ENCODE assay signal across 2 cellular contexts in the genomic region with DNA sequence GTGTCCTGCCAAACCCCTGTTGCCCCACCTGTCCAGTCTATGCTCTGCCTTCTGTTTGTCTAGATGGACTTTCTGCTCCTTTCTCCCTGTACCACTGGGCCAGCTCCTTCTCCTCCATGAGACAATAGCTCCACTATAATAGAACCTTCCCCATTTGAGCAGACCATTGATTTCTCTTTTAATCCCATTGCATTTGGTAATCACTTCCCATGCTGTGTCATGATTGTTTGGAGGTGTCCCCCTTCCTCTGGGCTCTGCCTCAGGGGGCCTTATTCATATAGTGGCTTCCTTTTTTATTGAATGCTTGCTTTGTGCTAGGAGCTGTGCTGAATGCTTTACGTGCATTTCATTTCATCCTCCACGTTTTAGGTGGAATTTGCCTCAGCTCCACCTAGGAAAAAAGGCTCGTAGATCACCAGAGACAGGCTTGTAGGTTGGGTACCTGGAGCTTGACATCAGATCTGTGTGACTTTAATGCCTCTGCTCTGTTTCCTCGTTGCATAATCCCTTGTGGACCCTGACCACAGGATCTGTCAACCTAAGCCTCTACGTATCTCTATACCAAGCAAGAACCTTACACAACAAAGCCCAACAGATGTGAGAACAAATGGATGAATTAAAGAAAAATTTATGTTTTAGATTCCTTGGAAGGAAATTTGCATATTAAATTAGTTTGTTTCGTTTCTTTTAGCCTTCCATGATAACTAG.
TF ChIP-seq lines count a peak whose summit lies in the region.

No MANE protein-coding gene starts in this region.

TF ChIP-seq in WTC11, 78 proteins besides CTCF, POLR2A, EP300 and RAD21 (continued from another document):
- TF ChIP-seq, protein P1, sequence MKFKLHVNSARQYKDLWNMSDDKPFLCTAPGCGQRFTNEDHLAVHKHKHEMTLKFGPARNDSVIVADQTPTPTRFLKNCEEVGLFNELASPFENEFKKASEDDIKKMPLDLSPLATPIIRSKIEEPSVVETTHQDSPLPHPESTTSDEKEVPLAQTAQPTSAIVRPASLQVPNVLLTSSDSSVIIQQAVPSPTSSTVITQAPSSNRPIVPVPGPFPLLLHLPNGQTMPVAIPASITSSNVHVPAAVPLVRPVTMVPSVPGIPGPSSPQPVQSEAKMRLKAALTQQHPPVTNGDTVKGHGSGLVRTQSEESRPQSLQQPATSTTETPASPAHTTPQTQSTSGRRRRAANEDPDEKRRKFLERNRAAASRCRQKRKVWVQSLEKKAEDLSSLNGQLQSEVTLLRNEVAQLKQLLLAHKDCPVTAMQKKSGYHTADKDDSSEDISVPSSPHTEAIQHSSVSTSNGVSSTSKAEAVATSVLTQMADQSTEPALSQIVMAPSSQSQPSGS (CRISPR knock-in tag; IDR thresholded peaks at IDR 0.05; ENCODE audit: borderline replicate concordance, low read depth): no peak
- TF ChIP-seq, protein P2, sequence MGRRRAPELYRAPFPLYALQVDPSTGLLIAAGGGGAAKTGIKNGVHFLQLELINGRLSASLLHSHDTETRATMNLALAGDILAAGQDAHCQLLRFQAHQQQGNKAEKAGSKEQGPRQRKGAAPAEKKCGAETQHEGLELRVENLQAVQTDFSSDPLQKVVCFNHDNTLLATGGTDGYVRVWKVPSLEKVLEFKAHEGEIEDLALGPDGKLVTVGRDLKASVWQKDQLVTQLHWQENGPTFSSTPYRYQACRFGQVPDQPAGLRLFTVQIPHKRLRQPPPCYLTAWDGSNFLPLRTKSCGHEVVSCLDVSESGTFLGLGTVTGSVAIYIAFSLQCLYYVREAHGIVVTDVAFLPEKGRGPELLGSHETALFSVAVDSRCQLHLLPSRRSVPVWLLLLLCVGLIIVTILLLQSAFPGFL (CRISPR knock-in tag; IDR thresholded peaks at IDR 0.05; ENCODE audit: borderline replicate concordance): no peak
- TF ChIP-seq NFE2L1 (CRISPR knock-in tag; IDR thresholded peaks at IDR 0.05) (no peak), GTF2I (CRISPR knock-in tag; conservative IDR thresholded peaks at IDR 0.05) (no peak), ESRRA (CRISPR knock-in tag; IDR thresholded peaks at IDR 0.05; ENCODE audit: borderline replicate concordance) (no peak)
TF ChIP-seq in WTC11: peak in this region for 0.

TF ChIP-seq in HepG2, 621 proteins besides CTCF, POLR2A, EP300 and RAD21 (continued from another document and continues in another):
- no peak for TF ChIP-seq NCOA1 (CRISPR knock-in tag; IDR thresholded peaks at IDR 0.05)
- no peak for TF ChIP-seq ZNF547 (CRISPR knock-in tag; IDR thresholded peaks at IDR 0.05)
- no peak for TF ChIP-seq MAFF (IDR thresholded peaks at IDR 0.05; ENCODE audit: low read depth, low read length)
- no peak for TF ChIP-seq EHMT2 (IDR thresholded peaks at IDR 0.05; ENCODE audit: borderline replicate concordance, low read depth, low read length)
- no peak for TF ChIP-seq MATR3 (CRISPR knock-in tag; IDR thresholded peaks at IDR 0.05)
- TF ChIP-seq, protein P3, sequence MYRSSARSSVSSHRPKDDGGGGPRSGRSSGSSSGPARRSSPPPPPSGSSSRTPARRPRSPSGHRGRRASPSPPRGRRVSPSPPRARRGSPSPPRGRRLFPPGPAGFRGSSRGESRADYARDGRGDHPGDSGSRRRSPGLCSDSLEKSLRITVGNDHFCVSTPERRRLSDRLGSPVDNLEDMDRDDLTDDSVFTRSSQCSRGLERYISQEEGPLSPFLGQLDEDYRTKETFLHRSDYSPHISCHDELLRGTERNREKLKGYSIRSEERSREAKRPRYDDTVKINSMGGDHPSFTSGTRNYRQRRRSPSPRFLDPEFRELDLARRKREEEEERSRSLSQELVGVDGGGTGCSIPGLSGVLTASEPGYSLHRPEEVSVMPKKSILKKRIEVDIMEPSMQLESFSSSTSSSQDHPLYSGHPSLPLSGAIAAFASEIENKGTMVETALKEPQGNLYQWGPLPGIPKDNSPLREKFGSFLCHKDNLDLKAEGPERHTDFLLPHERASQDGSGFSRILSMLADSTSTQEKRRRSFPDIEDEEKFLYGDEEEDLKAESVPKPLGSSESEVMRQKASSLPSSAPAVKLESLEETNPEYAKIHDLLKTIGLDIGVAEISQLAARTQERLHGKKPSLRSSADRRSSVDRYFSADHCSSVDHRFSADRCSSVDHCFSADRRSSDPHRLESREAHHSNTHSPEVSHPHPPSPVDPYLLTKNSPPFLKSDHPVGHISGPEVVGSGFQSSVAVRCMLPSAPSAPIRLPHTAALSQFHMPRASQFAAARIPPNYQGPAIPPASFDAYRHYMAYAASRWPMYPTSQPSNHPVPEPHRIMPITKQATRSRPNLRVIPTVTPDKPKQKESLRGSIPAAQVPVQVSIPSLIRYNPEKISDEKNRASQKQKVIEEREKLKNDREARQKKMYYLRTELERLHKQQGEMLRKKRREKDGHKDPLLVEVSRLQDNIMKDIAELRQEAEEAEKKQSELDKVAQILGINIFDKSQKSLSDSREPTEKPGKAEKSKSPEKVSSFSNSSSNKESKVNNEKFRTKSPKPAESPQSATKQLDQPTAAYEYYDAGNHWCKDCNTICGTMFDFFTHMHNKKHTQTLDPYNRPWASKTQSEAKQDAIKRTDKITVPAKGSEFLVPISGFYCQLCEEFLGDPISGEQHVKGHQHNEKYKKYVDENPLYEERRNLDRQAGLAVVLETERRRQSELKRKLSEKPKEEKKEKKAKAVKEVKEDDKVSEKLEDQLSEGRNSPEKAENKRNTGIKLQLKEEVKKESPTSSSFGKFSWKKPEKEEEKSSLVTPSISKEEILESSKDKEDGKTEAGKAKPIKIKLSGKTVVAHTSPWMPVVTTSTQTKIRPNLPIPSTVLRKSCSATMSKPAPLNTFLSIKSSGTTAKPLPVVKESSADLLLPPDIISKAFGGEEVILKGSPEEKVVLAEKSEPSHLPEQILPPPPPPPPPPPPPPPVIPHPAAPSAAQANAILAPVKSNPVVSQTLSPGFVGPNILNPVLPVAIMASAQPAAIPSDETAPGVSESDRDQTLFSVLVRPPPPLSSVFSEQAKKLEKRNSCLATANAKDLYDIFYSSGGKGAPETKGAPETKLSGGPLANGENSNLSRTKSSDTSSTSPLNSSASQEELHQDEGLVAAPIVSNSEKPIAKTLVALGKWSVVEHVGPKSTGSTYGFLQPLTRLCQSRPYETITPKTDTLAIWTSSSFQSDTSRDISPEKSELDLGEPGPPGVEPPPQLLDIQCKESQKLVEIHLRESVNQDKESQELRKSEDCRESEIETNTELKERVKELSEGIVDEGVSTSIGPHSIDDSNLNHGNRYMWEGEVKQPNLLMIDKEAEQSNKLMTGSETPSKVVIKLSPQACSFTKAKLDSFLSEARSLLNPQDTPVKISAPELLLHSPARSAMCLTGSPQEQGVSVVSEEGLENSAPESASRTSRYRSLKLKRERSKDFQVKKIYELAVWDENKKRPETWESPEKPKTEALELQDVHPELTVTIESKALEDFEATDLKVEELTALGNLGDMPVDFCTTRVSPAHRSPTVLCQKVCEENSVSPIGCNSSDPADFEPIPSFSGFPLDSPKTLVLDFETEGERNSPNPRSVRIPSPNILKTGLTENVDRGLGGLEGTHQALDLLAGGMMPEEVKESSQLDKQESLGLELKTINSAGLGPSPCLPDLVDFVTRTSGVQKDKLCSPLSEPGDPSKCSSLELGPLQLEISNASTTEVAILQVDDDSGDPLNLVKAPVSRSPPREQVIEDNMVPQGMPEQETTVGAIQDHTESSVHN (CRISPR knock-in tag; IDR thresholded peaks at IDR 0.05): no peak
- TF ChIP-seq NFIB (CRISPR knock-in tag; IDR thresholded peaks at IDR 0.05; ENCODE audit: borderline replicate concordance): no peak
- no peak for TF ChIP-seq SUZ12 (IDR thresholded peaks at IDR 0.05; ENCODE audit: low read depth, low read length)
- TF ChIP-seq ZFP36 (IDR thresholded peaks at IDR 0.05; ENCODE audit: borderline replicate concordance, low read depth, low read length, partially characterized antibody): no peak
- TF ChIP-seq JUN (CRISPR knock-in tag; IDR thresholded peaks at IDR 0.05): no peak
- TF ChIP-seq RFXAP (CRISPR knock-in tag; IDR thresholded peaks at IDR 0.05; ENCODE audit: borderline replicate concordance): no peak
- TF ChIP-seq MYNN (CRISPR knock-in tag; IDR thresholded peaks at IDR 0.05; ENCODE audit: low read depth): no peak
- TF ChIP-seq ZNF776 (CRISPR knock-in tag; IDR thresholded peaks at IDR 0.05): no peak
- TF ChIP-seq MEF2D (CRISPR knock-in tag; IDR thresholded peaks at IDR 0.05): no peak
- TF ChIP-seq MXD4 (CRISPR knock-in tag; IDR thresholded peaks at IDR 0.05): no peak
- no peak for TF ChIP-seq ZNF292 (CRISPR knock-in tag; IDR thresholded peaks at IDR 0.05; ENCODE audit: borderline replicate concordance, low read depth)
- no peak for TF ChIP-seq PRPF4 (IDR thresholded peaks at IDR 0.05; ENCODE audit: low read depth, low read length, poor library complexity, severe bottlenecking)
- TF ChIP-seq THYN1 (CRISPR knock-in tag; IDR thresholded peaks at IDR 0.05; ENCODE audit: borderline replicate concordance, low read depth): no peak
- 0 out of 2 replicates have a peak, but pooled peaks have one; percentile 35 for TF ChIP-seq POGZ (CRISPR knock-in tag; IDR thresholded peaks at IDR 0.05)
- TF ChIP-seq ZNF556 (CRISPR knock-in tag; IDR thresholded peaks at IDR 0.05; ENCODE audit: borderline replicate concordance): no peak
- TF ChIP-seq RBFOX2 (IDR thresholded peaks at IDR 0.05; ENCODE audit: low read depth, low read length): no peak
- TF ChIP-seq MEIS2 (CRISPR knock-in tag; IDR thresholded peaks at IDR 0.05): 0 out of 2 replicates have a peak, but pooled peaks have one; percentile 39
- no peak for TF ChIP-seq TBL1XR1 (IDR thresholded peaks at IDR 0.05; ENCODE audit: borderline replicate concordance, low read length, partially characterized antibody)
- TF ChIP-seq FOXA3 (CRISPR knock-in tag; IDR thresholded peaks at IDR 0.05): no peak
- TF ChIP-seq, protein P4, sequence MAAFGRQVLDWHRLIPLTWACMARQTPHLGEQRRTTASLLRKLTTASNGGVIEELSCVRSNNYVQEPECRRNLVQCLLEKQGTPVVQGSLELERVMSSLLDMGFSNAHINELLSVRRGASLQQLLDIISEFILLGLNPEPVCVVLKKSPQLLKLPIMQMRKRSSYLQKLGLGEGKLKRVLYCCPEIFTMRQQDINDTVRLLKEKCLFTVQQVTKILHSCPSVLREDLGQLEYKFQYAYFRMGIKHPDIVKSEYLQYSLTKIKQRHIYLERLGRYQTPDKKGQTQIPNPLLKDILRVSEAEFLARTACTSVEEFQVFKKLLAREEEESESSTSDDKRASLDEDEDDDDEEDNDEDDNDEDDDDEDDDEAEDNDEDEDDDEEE (CRISPR knock-in tag; IDR thresholded peaks at IDR 0.05): no peak
- TF ChIP-seq ZKSCAN1 (IDR thresholded peaks at IDR 0.05; ENCODE audit: low read length): no peak
- peak; percentile 89 for TF ChIP-seq CEBPG (CRISPR knock-in tag; IDR thresholded peaks at IDR 0.05)
- TF ChIP-seq, protein P5, sequence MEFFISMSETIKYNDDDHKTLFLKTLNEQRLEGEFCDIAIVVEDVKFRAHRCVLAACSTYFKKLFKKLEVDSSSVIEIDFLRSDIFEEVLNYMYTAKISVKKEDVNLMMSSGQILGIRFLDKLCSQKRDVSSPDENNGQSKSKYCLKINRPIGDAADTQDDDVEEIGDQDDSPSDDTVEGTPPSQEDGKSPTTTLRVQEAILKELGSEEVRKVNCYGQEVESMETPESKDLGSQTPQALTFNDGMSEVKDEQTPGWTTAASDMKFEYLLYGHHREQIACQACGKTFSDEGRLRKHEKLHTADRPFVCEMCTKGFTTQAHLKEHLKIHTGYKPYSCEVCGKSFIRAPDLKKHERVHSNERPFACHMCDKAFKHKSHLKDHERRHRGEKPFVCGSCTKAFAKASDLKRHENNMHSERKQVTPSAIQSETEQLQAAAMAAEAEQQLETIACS (CRISPR knock-in tag; IDR thresholded peaks at IDR 0.05): no peak
- no peak for TF ChIP-seq SATB2 (CRISPR knock-in tag; IDR thresholded peaks at IDR 0.05)
- no peak for TF ChIP-seq KAT2B (IDR thresholded peaks at IDR 0.05; ENCODE audit: borderline replicate concordance, low read depth, low read length)
- no peak for TF ChIP-seq TEAD2 (CRISPR knock-in tag; IDR thresholded peaks at IDR 0.05)
- TF ChIP-seq ELF3 (CRISPR knock-in tag; IDR thresholded peaks at IDR 0.05): peak; percentile 78
- TF ChIP-seq GFI1 (CRISPR knock-in tag; IDR thresholded peaks at IDR 0.05; ENCODE audit: borderline replicate concordance): no peak
- no peak for TF ChIP-seq FOXK1 (CRISPR knock-in tag; IDR thresholded peaks at IDR 0.05; ENCODE audit: borderline replicate concordance, low read depth)
- TF ChIP-seq, protein P6, sequence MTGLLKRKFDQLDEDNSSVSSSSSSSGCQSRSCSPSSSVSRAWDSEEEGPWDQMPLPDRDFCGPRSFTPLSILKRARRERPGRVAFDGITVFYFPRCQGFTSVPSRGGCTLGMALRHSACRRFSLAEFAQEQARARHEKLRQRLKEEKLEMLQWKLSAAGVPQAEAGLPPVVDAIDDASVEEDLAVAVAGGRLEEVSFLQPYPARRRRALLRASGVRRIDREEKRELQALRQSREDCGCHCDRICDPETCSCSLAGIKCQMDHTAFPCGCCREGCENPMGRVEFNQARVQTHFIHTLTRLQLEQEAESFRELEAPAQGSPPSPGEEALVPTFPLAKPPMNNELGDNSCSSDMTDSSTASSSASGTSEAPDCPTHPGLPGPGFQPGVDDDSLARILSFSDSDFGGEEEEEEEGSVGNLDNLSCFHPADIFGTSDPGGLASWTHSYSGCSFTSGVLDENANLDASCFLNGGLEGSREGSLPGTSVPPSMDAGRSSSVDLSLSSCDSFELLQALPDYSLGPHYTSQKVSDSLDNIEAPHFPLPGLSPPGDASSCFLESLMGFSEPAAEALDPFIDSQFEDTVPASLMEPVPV (CRISPR knock-in tag; IDR thresholded peaks at IDR 0.05): no peak
- no peak for TF ChIP-seq ZNF772 (CRISPR knock-in tag; IDR thresholded peaks at IDR 0.05)
- 0 out of 2 replicates have a peak, but pooled peaks have one; percentile 21 for TF ChIP-seq ZNF331 (CRISPR knock-in tag; IDR thresholded peaks at IDR 0.05)
- peak; percentile 38; the same call in 1 of the 2 replicates for TF ChIP-seq PITX1 (CRISPR knock-in tag; IDR thresholded peaks at IDR 0.05)
- TF ChIP-seq HOXD1 (CRISPR knock-in tag; IDR thresholded peaks at IDR 0.05): no peak
- no peak for TF ChIP-seq CHCHD3 (CRISPR knock-in tag; IDR thresholded peaks at IDR 0.05)
- TF ChIP-seq, protein P7, sequence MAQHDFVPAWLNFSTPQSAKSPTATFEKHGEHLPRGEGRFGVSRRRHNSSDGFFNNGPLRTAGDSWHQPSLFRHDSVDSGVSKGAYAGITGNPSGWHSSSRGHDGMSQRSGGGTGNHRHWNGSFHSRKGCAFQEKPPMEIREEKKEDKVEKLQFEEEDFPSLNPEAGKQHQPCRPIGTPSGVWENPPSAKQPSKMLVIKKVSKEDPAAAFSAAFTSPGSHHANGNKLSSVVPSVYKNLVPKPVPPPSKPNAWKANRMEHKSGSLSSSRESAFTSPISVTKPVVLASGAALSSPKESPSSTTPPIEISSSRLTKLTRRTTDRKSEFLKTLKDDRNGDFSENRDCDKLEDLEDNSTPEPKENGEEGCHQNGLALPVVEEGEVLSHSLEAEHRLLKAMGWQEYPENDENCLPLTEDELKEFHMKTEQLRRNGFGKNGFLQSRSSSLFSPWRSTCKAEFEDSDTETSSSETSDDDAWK (CRISPR knock-in tag; IDR thresholded peaks at IDR 0.05): no peak
- TF ChIP-seq HOXA7 (CRISPR knock-in tag; IDR thresholded peaks at IDR 0.05): no peak
- no peak for TF ChIP-seq SMC3 (IDR thresholded peaks at IDR 0.05; ENCODE audit: low read length)
- peak; percentile 87 for TF ChIP-seq CEBPB (IDR thresholded peaks at IDR 0.05; ENCODE audit: borderline replicate concordance, low read depth, low read length)
- TF ChIP-seq GATAD2A (CRISPR knock-in tag; IDR thresholded peaks at IDR 0.05): peak; percentile 35; the same call in 1 of the 2 replicates
